Comparison of ENCODE assay signal across 14 cellular contexts in the genomic region with DNA sequence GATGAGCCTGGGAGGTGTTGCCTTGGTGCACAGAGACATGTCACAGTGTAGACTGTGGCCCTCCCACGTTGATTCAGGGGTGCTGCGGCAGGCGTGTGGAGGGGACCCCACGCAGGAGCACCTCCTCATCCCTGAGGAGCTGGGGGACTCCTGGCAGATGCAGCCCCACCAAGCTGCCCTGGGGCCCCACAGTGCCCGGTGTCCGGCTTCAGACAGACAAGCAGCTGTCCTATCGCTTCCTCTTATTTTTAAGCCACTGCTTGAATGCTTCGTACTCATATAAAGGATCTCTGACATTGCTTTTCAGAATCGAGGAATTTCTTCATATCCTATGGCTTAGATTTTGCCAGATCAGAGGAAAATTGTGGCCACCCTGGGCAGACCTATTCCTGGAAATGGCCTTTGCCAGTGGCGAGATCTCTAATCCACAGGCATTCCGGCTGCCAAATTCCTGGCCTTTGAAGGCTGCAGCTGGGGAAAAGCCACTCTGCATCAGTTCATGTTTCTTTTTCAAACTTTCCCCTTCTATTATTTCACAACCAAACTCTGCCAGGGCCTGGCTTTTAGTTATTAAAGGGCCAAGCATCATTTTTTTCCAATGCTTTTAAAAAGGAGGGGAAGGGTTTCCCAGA.
A peak's percentile ranks its signal among the peaks of the same experiment; 100 is the strongest.
DNase-seq lines count a peak whose midpoint lies in the region; ATAC-seq and TF ChIP-seq lines count a peak whose summit lies in the region.
"Had no signal": no experiment of that assay in that cellular context is flagged by ENCODE, and none has a peak within 500 bp of the region (broad histone marks: within the 10 kb centered on the region; RNA-seq: fewer than 3 reads in every experiment).

No MANE protein-coding gene starts in this region.

- TF ChIP-seq CTCF in left ventricle myocardium inferior (IDR thresholded peaks at IDR 0.05; ENCODE audit: borderline replicate concordance): no peak

- H3K4me3 ChIP-seq in left ventricle myocardium inferior (no peak overlapping the region), rectal smooth muscle tissue (ENCODE audit: low read length) (no peak overlapping the region)
- H3K4me3 ChIP-seq: GM12878, lung had no signal

- H3K27me3 ChIP-seq in left ventricle myocardium inferior (ENCODE audit: low read depth) (peaks cover 34% of the 10 kb centered on the region), rectal smooth muscle tissue (ENCODE audit: control insufficient read depth, insufficient read depth, low read length) (no peaks in the 10 kb centered on the region)

- H3K36me3 ChIP-seq in left ventricle myocardium inferior (no peaks in the 10 kb centered on the region), rectal smooth muscle tissue (ENCODE audit: control insufficient read depth, insufficient read depth, low read length) (no peaks in the 10 kb centered on the region)

- H3K9me3 ChIP-seq in left ventricle myocardium inferior (replicated peaks): no peaks in the 10 kb centered on the region

- H3K9ac ChIP-seq in rectal smooth muscle tissue (ENCODE audit: low read length): no peak overlapping the region

- H3K4me1 ChIP-seq in left ventricle myocardium inferior (no peaks in the 10 kb centered on the region), rectal smooth muscle tissue (ENCODE audit: control insufficient read depth, insufficient read depth, low read length) (peaks cover 7% of the 10 kb centered on the region)

- H3K27ac ChIP-seq in left ventricle myocardium inferior (replicated peaks) (no peak overlapping the region), rectal smooth muscle tissue (ENCODE audit: low read depth, low read length) (peak overlapping the region; percentile 57)
- H3K27ac ChIP-seq: 22Rv1 had no signal

- peak; percentile 55 for ATAC-seq in Right ventricle myocardium inferior
- ATAC-seq in HG03469 (IDR thresholded peaks at IDR 0.05; ENCODE audit: unreplicated experiment): no peak
- ATAC-seq: GM12878 had no signal

- intact Hi-C loops in Right ventricle myocardium inferior (cut with DNase I) (no loop called here), cardiac septum (cut with DNase I) (no loop called here), left ventricle myocardium inferior (cut with micrococcal nuclease) (no loop called here), posterior cingulate gyrus (cut with DNase I) (no loop called here)

- DNase-seq in Right ventricle myocardium inferior (ENCODE audit: missing footprints) (no peak), cardiac septum (ENCODE audit: low spot score) (no peak), left ventricle myocardium inferior (peak; percentile 19), RKO (ENCODE audit: low spot score) (no peak), GM19240 (ENCODE audit: insufficient read length, low spot score) (no peak), posterior cingulate gyrus (no peak)
- DNase-seq: activated CD8-positive, alpha-beta memory T cell treated with anti-CD3 and anti-CD28 coated beads, Interleukin-2, amount 50 U/mL, for 4 hours; CD4-positive, alpha-beta memory T cell; stimulated activated CD8-positive, alpha-beta memory T cell treated with anti-CD3 and anti-CD28 coated beads, Interleukin-4, amount 100 ng/mL, for 48 hours had no signal
